ENCODE assay signal across 22 cellular contexts in genomic region chr3:9469953-9470352, GRCh38.
A peak's percentile ranks its signal among the peaks of the same experiment; 100 is the strongest.
DNase-seq lines count a peak whose midpoint lies in the region; ATAC-seq, FAIRE-seq and TF ChIP-seq lines count a peak whose summit lies in the region.
"Had no signal": no experiment of that assay in that cellular context is flagged by ENCODE, and none has a peak within 500 bp of the region (broad histone marks: within the 10 kb centered on the region; RNA-seq: fewer than 3 reads in every experiment).

No MANE protein-coding gene starts in this region.

- POLR2A ChIA-PET in activated naive CD8-positive, alpha-beta T cell treated with anti-CD3 and anti-CD28 coated beads, Interleukin-2, amount 10 ng/mL, durations not matched to agents 7 days and 5 days (lab: Charles Lee): no interaction called here

- H3K4me1 Mint-ChIP-seq in activated naive CD8-positive, alpha-beta T cell treated with anti-CD3 and anti-CD28 coated beads, Interleukin-2, amount 10 ng/mL, durations not matched to agents 7 days and 5 days: peaks cover 14% of the 10 kb centered on the region
- peaks cover 5% of the 10 kb centered on the region for H3K4me1 Mint-ChIP-seq in activated naive CD8-positive, alpha-beta T cell treated with anti-CD3 and anti-CD28 coated beads for 36 hours
- peaks cover 9% of the 10 kb centered on the region for H3K4me1 Mint-ChIP-seq in activated T-helper 17 cell treated with anti-CD3 and anti-CD28 coated beads, Interleukin-2, amount 50 U/mL, for 72 hours
- peaks cover 13 to 34% of the 10 kb centered on the region in 2 donors for H3K4me1 Mint-ChIP-seq in immature natural killer cell
- H3K4me1 Mint-ChIP-seq: CD14-positive monocyte had no signal

- H2BK5ac ChIP-seq in mesenchymal stem cell (ENCODE audit: low read depth, low read length, poor library complexity, severe bottlenecking): no peak overlapping the region

- no peak overlapping the region for H2BK12ac ChIP-seq in mesenchymal stem cell (ENCODE audit: low read length in 2 of 2)

- no peak for DNase-seq in activated naive CD8-positive, alpha-beta T cell treated with anti-CD3 and anti-CD28 coated beads, Interleukin-2, amount 10 ng/mL, durations not matched to agents 7 days and 5 days
- DNase-seq in activated naive CD8-positive, alpha-beta T cell treated with anti-CD3 and anti-CD28 coated beads for 36 hours: no peak
- DNase-seq in immature natural killer cell (no peak), GM12891 (ENCODE audit: insufficient read length, low spot score) (no peak), mesenchymal stem cell (no peak), NCI-H524 (lab: John Stamatoyannopoulos, UW) (no peak)
- DNase-seq: Calu3; DMS79 treated with DMSO at 0.1 percent for 48 hours; GF-D8; IMR-90; MM.1S; NCI-H2029; NCI-H446; NCI-H526; NCI-H82; NK-92 treated with Interleukin-12 subunit alpha and Interleukin-12 subunit beta, amount 100 ng/mL, for 24 hours; PC-3 had no signal

- ATAC-seq in activated naive CD8-positive, alpha-beta T cell treated with anti-CD3 and anti-CD28 coated beads, Interleukin-2, amount 10 ng/mL, durations not matched to agents 7 days and 5 days (ENCODE audit: low read depth): no peak
- ATAC-seq in activated T-helper 17 cell treated with anti-CD3 and anti-CD28 coated beads, Interleukin-2, amount 50 U/mL, for 72 hours (replicated peaks): no peak
- ATAC-seq: HCT116, PC-3 had no signal

- H3K14ac ChIP-seq in mesenchymal stem cell (ENCODE audit: low read length in 2 of 2): no peak overlapping the region

- TF ChIP-seq POLR2A in GM12891 (IDR thresholded peaks at IDR 0.05; ENCODE audit: low read depth, low read length): no peak

- H3K18ac ChIP-seq in mesenchymal stem cell (ENCODE audit: low read depth in 1 of 2, low read length in 2 of 2): no peak overlapping the region

- H3K36me3 Mint-ChIP-seq in activated naive CD8-positive, alpha-beta T cell treated with anti-CD3 and anti-CD28 coated beads, Interleukin-2, amount 10 ng/mL, durations not matched to agents 7 days and 5 days: peaks cover 49% of the 10 kb centered on the region
- peaks cover 48% of the 10 kb centered on the region for H3K36me3 Mint-ChIP-seq in activated naive CD8-positive, alpha-beta T cell treated with anti-CD3 and anti-CD28 coated beads for 36 hours
- H3K36me3 Mint-ChIP-seq in activated T-helper 17 cell treated with anti-CD3 and anti-CD28 coated beads, Interleukin-2, amount 50 U/mL, for 72 hours (ENCODE audit: low read depth): peaks cover 100% of the 10 kb centered on the region
- H3K36me3 Mint-ChIP-seq in immature natural killer cell: peaks cover 26 to 62% (median 34%) of the 10 kb centered on the region in 3 donors

- no peak overlapping the region for H3K4me3 Mint-ChIP-seq in activated naive CD8-positive, alpha-beta T cell treated with anti-CD3 and anti-CD28 coated beads, Interleukin-2, amount 10 ng/mL, durations not matched to agents 7 days and 5 days
- no peak overlapping the region for H3K4me3 Mint-ChIP-seq in activated naive CD8-positive, alpha-beta T cell treated with anti-CD3 and anti-CD28 coated beads for 36 hours
- H3K4me3 Mint-ChIP-seq in activated T-helper 17 cell treated with anti-CD3 and anti-CD28 coated beads, Interleukin-2, amount 50 U/mL, for 72 hours: no peak overlapping the region
- no peak overlapping the region for H3K4me3 Mint-ChIP-seq in immature natural killer cell
- H3K4me3 Mint-ChIP-seq: CD14-positive monocyte had no signal

- no peaks in the 10 kb centered on the region for H3K9me3 Mint-ChIP-seq in activated naive CD8-positive, alpha-beta T cell treated with anti-CD3 and anti-CD28 coated beads, Interleukin-2, amount 10 ng/mL, durations not matched to agents 7 days and 5 days
- no peaks in the 10 kb centered on the region for H3K9me3 Mint-ChIP-seq in activated naive CD8-positive, alpha-beta T cell treated with anti-CD3 and anti-CD28 coated beads for 36 hours
- no peaks in the 10 kb centered on the region for H3K9me3 Mint-ChIP-seq in activated T-helper 17 cell treated with anti-CD3 and anti-CD28 coated beads, Interleukin-2, amount 50 U/mL, for 72 hours
- no peaks in the 10 kb centered on the region for H3K9me3 Mint-ChIP-seq in immature natural killer cell
- H3K9me3 Mint-ChIP-seq: CD14-positive monocyte had no signal

- WGBS in mesenchymal stem cell: over 99% methylated on average over 3 of the region's 4 CpGs

- no peak overlapping the region for H3K4ac ChIP-seq in mesenchymal stem cell (ENCODE audit: low read depth in 1 of 2, low read length in 2 of 2)

- H3K27ac Mint-ChIP-seq in activated naive CD8-positive, alpha-beta T cell treated with anti-CD3 and anti-CD28 coated beads, Interleukin-2, amount 10 ng/mL, durations not matched to agents 7 days and 5 days: peak overlapping the region; percentile 3
- no peak overlapping the region for H3K27ac Mint-ChIP-seq in activated naive CD8-positive, alpha-beta T cell treated with anti-CD3 and anti-CD28 coated beads for 36 hours
- peak overlapping the region; percentile 13 for H3K27ac Mint-ChIP-seq in activated T-helper 17 cell treated with anti-CD3 and anti-CD28 coated beads, Interleukin-2, amount 50 U/mL, for 72 hours
- peak overlapping the region in 4 of 6 donors; percentile 15 to 64 (median 31) for H3K27ac Mint-ChIP-seq in immature natural killer cell

- peaks cover 39 to 98% of the 10 kb centered on the region in 2 experiments for H3K36me3 ChIP-seq in mesenchymal stem cell (ENCODE audit: control insufficient read depth in 1 of 2, insufficient read depth in 2 of 2, low read depth in 1 of 2, low read length in 2 of 2)

- no peaks in the 10 kb centered on the region for H3K27me3 Mint-ChIP-seq in activated naive CD8-positive, alpha-beta T cell treated with anti-CD3 and anti-CD28 coated beads, Interleukin-2, amount 10 ng/mL, durations not matched to agents 7 days and 5 days
- H3K27me3 Mint-ChIP-seq in activated naive CD8-positive, alpha-beta T cell treated with anti-CD3 and anti-CD28 coated beads for 36 hours: no peaks in the 10 kb centered on the region
- H3K27me3 Mint-ChIP-seq in activated T-helper 17 cell treated with anti-CD3 and anti-CD28 coated beads, Interleukin-2, amount 50 U/mL, for 72 hours: no peaks in the 10 kb centered on the region
- H3K27me3 Mint-ChIP-seq in immature natural killer cell (ENCODE audit: low read depth in 3 of 3): peaks cover 0 to 1% (median 0%) of the 10 kb centered on the region in 3 donors

- no peak overlapping the region for H3K27ac ChIP-seq in mesenchymal stem cell (ENCODE audit: low read length, poor library complexity, severe bottlenecking)
- H3K27ac ChIP-seq: KMS-11 had no signal

- no peak for FAIRE-seq in GM12891 (lab: Jason Lieb, UNC)
- FAIRE-seq: GM12892 had no signal

- no peak overlapping the region for H3K23ac ChIP-seq in mesenchymal stem cell (ENCODE audit: low read length in 2 of 2)

- H2BK15ac ChIP-seq in mesenchymal stem cell (ENCODE audit: low read depth, poor library complexity, severe bottlenecking): no peak overlapping the region

- no peaks in the 10 kb centered on the region for H3K9me3 ChIP-seq in mesenchymal stem cell (ENCODE audit: control insufficient read depth, low read length)

- peaks cover 23% of the 10 kb centered on the region for H3K79me1 ChIP-seq in mesenchymal stem cell (replicated peaks; ENCODE audit: low read length, poor library complexity, severe bottlenecking)

- no peak overlapping the region for H2AFZ ChIP-seq in mesenchymal stem cell (ENCODE audit: low read depth, low read length)

- no peak overlapping the region for H3K4me3 ChIP-seq in mesenchymal stem cell (ENCODE audit: insufficient read depth in 1 of 2, low read depth in 1 of 2, low read length in 2 of 2)

- H3K27me3 ChIP-seq in mesenchymal stem cell (ENCODE audit: control insufficient read depth in 1 of 2, insufficient read depth in 1 of 2, low read length in 2 of 2): no peaks in the 10 kb centered on the region

- H3K4me2 ChIP-seq in mesenchymal stem cell (ENCODE audit: low read length, poor library complexity, severe bottlenecking): no peak overlapping the region
- H3K4me2 ChIP-seq: KMS-11 had no signal

- no peak overlapping the region for H4K8ac ChIP-seq in mesenchymal stem cell (ENCODE audit: low read length)

- H4K91ac ChIP-seq in mesenchymal stem cell (ENCODE audit: low read length): no peak overlapping the region

- no peak overlapping the region for H3K9ac ChIP-seq in mesenchymal stem cell (ENCODE audit: low read length)
- H3K9ac ChIP-seq: KMS-11 had no signal

- H2AK5ac ChIP-seq in mesenchymal stem cell (ENCODE audit: low read length, severe bottlenecking): no peak overlapping the region

- H3K4me1 ChIP-seq in mesenchymal stem cell (ENCODE audit: control insufficient read depth, insufficient read depth, low read depth, low read length): peaks cover 3% of the 10 kb centered on the region

- H2BK120ac ChIP-seq in mesenchymal stem cell (ENCODE audit: low read depth, low read length): no peak overlapping the region

TF ChIP-seq in GM12891, 5 proteins besides CTCF, POLR2A, EP300 and RAD21:
- TF ChIP-seq PAX5 (IDR thresholded peaks at IDR 0.05; ENCODE audit: insufficient read depth, low read length, severe bottlenecking) (no peak), TAF1 (IDR thresholded peaks at IDR 0.05; ENCODE audit: low read depth, low read length) (no peak), SPI1 (IDR thresholded peaks at IDR 0.05; ENCODE audit: low read depth, low read length) (no peak), POU2F2 (IDR thresholded peaks at IDR 0.05; ENCODE audit: low read depth, low read length) (no peak), POLR2AphosphoS5 (IDR thresholded peaks at IDR 0.05; ENCODE audit: low read depth, low read length) (no peak)
